Comparison of ENCODE assay signal across 8 cellular contexts in the genomic region with DNA sequence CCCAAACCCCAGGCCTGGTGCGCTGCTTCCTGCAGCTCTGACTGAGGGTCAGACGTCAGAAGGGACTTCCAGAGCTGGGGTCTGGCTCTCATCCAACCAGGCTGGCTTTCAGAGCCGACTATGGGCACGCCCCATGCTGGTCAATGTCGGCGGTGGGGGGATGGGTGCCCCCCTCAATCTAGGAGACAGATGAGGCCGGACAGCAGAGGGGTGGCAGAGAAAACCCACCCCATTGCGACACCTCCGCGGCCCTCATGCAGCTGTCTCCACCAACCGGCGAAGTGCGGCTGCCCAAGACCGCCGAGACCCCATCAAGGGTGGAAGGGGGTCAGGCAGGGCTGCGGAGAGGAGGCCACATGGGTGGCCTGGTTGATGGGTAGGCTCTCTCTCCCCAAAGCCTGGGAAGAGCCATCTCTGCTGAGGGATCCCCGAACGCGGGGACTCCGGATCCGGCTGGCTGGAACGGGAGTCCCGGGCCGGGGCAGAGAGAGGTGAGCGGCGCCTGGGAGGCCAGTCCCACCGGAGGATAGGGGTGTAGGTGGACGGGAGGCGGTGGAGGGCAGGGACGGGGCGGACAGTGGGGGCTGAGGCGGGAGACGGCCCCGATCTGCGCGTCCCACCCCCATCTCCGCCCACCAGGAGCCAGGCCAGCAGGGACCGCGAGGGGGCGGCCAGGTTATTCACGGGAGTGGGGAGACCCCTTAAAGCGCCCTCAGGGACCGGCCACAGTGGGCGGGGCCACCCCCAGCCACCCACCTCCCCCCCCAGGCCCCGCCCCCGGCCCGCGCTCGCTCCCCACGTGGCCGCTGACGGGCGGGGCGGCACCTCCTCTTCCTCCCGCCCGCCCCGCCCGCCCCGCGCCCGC. TPM values are rescaled to one million over a fixed set of nuclear protein-coding genes. Genes with fewer than 3 reads are reported as not detected.
DNase-seq lines count a peak whose midpoint lies in the region; ATAC-seq and TF ChIP-seq lines count a peak whose summit lies in the region.

A gene (plus strand): TSS at position 864 of the 865 bp plus-strand sequence. CDS start 11,748 bp downstream, outside the sequence.

- intact Hi-C loops in stomach (cut with DNase I; ENCODE audit: low total_unique reads): no loop called here

- no peak for TF ChIP-seq POLR2A in erythroblast (IDR thresholded peaks at IDR 0.05; ENCODE audit: low read length)
- no peak for TF ChIP-seq POLR2A in stomach (IDR thresholded peaks at IDR 0.05)

- no peak for TF ChIP-seq EP300 in stomach (IDR thresholded peaks at IDR 0.05)

- H3K27me3 ChIP-seq in mononuclear cell (ENCODE audit: insufficient read depth, low read length) (no peaks in the 10 kb centered on the region), stomach (no peaks in the 10 kb centered on the region)

- H3K9me3 ChIP-seq in mononuclear cell (ENCODE audit: low read depth, low read length) (no peaks in the 10 kb centered on the region), stomach (no peaks in the 10 kb centered on the region)

- WGBS in stomach, 5 donors: 7 to 13% (median 9%) methylated on average over 24 to 61 of the region's 61 CpGs

- TF ChIP-seq CTCF in C4-2B (conservative IDR thresholded peaks at IDR 0.05) (no peak), GM20000 (IDR thresholded peaks at IDR 0.05; ENCODE audit: extremely low read depth, missing control alignments) (no peak), stomach (IDR thresholded peaks at IDR 0.05) (no peak)

- ATAC-seq in HG02981 (IDR thresholded peaks at IDR 0.05; ENCODE audit: unreplicated experiment): no peak

- H3K27ac ChIP-seq in C4-2B (peak within 1 kb of the TSS; percentile 77), stomach (peak within 1 kb of the TSS; percentile 90 to 96 (median 92))

- DNase-seq in GM20000 (ENCODE audit: low spot score) (peak; percentile 96), NCI-H446 treated with DMSO at 0.1 percent for 48 hours (lab: John Stamatoyannopoulos, UW) (peak; percentile 47), activated T-cell treated with anti-CD3 and anti-CD28 coated beads for 24 hours (ENCODE audit: low read depth) (peak; percentile 26), erythroblast (lab: John Stamatoyannopoulos, UW) (peak; percentile 61 to 67), stomach (peak; percentile 72)

- H3K4me3 ChIP-seq in mononuclear cell (ENCODE audit: low read length): peak within 1 kb of the TSS; percentile 54
- peak within 1 kb of the TSS; percentile 65 to 97 (median 94) for H3K4me3 ChIP-seq in stomach

- H3K4me1 ChIP-seq in mononuclear cell (ENCODE audit: insufficient read depth, low read length): peaks cover 52% of the 10 kb centered on the region
- H3K4me1 ChIP-seq in stomach: peaks cover 65 to 73% (median 70%) of the 10 kb centered on the region in 4 donors

- H3K36me3 ChIP-seq in stomach: peaks cover 0 to 13% (median 7%) of the 10 kb centered on the region in 4 donors

RNA-seq across cellular contexts. Expression of the gene that starts here (rescaled TPM):
- total RNA-seq in mononuclear cell (21.6 TPM), stomach (100 to 1,000 TPM in 4 of 5 donors, 10 to 100 TPM in 1; 45.9 to 385 (median 184) TPM)
- polyA plus RNA-seq in stomach: 100 to 1,000 TPM in 1 of 3 donors, 10 to 100 TPM in 2; 74.7 to 113 (median 90.3) TPM

Comparison
In these comparisons a context has a peak if more than half of its experiments do, and no peak if none do; other contexts are left out.
1. DNase-seq: peak in every context shown above with its lines; median percentile 96 in GM20000; 72 in stomach; 64 in erythroblast; 47 in NCI-H446 treated with DMSO at 0.1 percent for 48 hours; 26 in activated T-cell treated with anti-CD3 and anti-CD28 coated beads for 24 hours.